ENCODE assay signal across 27 cellular contexts in the genomic region with DNA sequence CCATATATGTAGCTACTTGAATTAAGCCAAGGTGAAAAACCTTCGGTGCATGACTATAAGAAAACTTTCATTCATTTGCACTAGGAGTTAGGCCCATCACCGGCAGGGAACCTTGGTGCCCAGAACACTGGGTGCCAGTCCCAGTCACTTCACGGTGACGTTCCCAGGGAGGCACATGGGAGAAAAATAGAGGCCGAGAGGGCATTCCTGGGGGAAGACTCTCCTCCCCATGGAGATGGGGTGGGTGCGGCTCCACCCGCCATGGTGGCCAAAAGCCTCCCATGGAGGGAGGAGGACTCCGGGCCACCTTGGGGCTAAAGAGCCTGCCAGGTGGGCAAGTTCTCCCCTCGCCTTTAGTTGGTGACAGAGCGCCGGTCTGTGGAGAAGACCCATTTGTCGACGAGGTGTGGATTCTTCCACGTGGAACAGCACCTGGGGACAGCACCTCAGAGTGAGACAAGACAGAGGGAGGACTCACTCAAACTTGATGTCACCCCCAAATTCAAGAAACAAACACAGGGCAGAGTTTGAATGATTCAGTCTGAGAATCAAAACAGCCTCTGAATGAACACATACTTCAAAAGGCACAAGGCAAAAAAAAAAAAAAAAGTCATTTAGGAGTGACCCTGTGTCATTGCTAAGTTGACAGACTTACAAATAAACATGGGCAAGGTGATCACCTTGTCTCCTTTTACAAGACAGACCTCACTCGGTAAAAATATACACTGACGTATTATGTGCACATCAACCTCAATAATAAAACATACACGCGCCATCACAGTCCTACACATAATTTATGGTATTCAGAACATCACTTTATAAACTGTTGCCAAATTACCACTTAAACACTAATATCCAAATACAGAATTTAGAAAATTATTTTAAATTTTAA. TPM values are rescaled to one million over a fixed set of nuclear protein-coding genes. Genes with fewer than 3 reads are reported as not detected.
DNase-seq lines count a peak whose midpoint lies in the region; ATAC-seq, FAIRE-seq and TF ChIP-seq lines count a peak whose summit lies in the region.
"Had no signal": no experiment of that assay in that cellular context is flagged by ENCODE, and none has a peak within 500 bp of the region (broad histone marks: within the 10 kb centered on the region; RNA-seq: fewer than 3 reads in every experiment).

No MANE protein-coding gene starts in this region.

- FAIRE-seq in kidney (lab: Jason Lieb, UNC), result no peak
- peak; percentile 9 for FAIRE-seq in urothelium cell line (lab: Jason Lieb, UNC)
- FAIRE-seq: A204.1, GM12892, RCC 7860 had no signal

- DNase-seq in activated naive CD4-positive, alpha-beta T cell treated with Interleukin-2 at 50 U/mL for 16 hours, result peak; percentile 0
- no peak for DNase-seq in activated naive CD4-positive, alpha-beta T cell treated with anti-CD3 and anti-CD28 coated beads for 36 hours
- DNase-seq in kidney (peak; percentile 31), sciatic nerve (ENCODE audit: low spot score) (peak; percentile 51), urothelium cell line (ENCODE audit: low spot score) (no peak), endodermal cell (no peak), GM19238 (ENCODE audit: insufficient read length, low spot score) (no peak)
- DNase-seq: CD4-positive, CD25-positive, alpha-beta regulatory T cell; DMS153; DND-41; GOT3; HCEC 1CT; KBM-7; MG63; NCI-H1105 treated with DMSO at 0.1 percent for 48 hours; NCI-H146; NCI-H1930; NCI-H2107; NCI-H446; NCI-H524 treated with DMSO at 0.1 percent for 48 hours; NCI-H774 had no signal

- WGBS in endodermal cell (ENCODE audit: insufficient coverage in 1 of 2, insufficient read length in 1 of 2), 2 experiments, result 94 to 96% methylated on average over 15 to 18 of the region's 18 CpGs

- no peak overlapping the region for H3K27ac Mint-ChIP-seq in activated naive CD4-positive, alpha-beta T cell treated with anti-CD3 and anti-CD28 coated beads for 36 hours
- H3K27ac Mint-ChIP-seq in endodermal cell, result no peak overlapping the region

- TF ChIP-seq CTCF in kidney (IDR thresholded peaks at IDR 0.05; ENCODE audit: borderline replicate concordance, extremely low read depth, insufficient read depth) (no peak), endodermal cell (conservative IDR thresholded peaks at IDR 0.05) (no peak)

- H3K36me3 ChIP-seq in kidney (ENCODE audit: control insufficient read depth in 1 of 2, insufficient read depth in 2 of 2, low read length in 2 of 2) (peaks cover 9 to 31% of the 10 kb centered on the region in 2 donors), endodermal cell (ENCODE audit: control insufficient read depth, insufficient read depth, low read length) (peaks cover 14% of the 10 kb centered on the region)

- no peak overlapping the region for H3K9ac ChIP-seq in kidney (ENCODE audit: low read length in 2 of 2)
- no peak overlapping the region for H3K9ac ChIP-seq in endodermal cell (ENCODE audit: extremely low read depth, low read length, poor library complexity, severe bottlenecking)
- H3K9ac ChIP-seq: BLaER1 had no signal

- H3K9me3 ChIP-seq in kidney (ENCODE audit: control insufficient read depth in 1 of 2, low read length in 2 of 2), result no peaks in the 10 kb centered on the region
- no peaks in the 10 kb centered on the region for H3K9me3 ChIP-seq in endodermal cell (ENCODE audit: control insufficient read depth, low read length)
- H3K9me3 ChIP-seq: BLaER1, MG63 had no signal

- peaks cover 4% of the 10 kb centered on the region for H3K4me1 Mint-ChIP-seq in activated naive CD4-positive, alpha-beta T cell treated with anti-CD3 and anti-CD28 coated beads for 36 hours (ENCODE audit: low read depth)
- H3K4me1 Mint-ChIP-seq in endodermal cell, result no peaks in the 10 kb centered on the region
- H3K4me1 Mint-ChIP-seq: CD4-positive, CD25-positive, alpha-beta regulatory T cell had no signal

- no peaks in the 10 kb centered on the region for H3K4me1 ChIP-seq in kidney (ENCODE audit: control insufficient read depth in 1 of 2, insufficient read depth in 1 of 2, low read depth in 1 of 2, low read length in 2 of 2)
- no peaks in the 10 kb centered on the region for H3K4me1 ChIP-seq in endodermal cell (ENCODE audit: control insufficient read depth, insufficient read depth, low read length)
- H3K4me1 ChIP-seq: BLaER1 had no signal

- no peaks in the 10 kb centered on the region for H3K27me3 Mint-ChIP-seq in activated naive CD4-positive, alpha-beta T cell treated with anti-CD3 and anti-CD28 coated beads for 36 hours (ENCODE audit: low read depth)
- H3K27me3 Mint-ChIP-seq in endodermal cell (ENCODE audit: insufficient read depth), result no peaks in the 10 kb centered on the region

- H3K27ac ChIP-seq in kidney (ENCODE audit: low read depth in 2 of 2, low read length in 2 of 2) (no peak overlapping the region), endodermal cell (ENCODE audit: low read depth, low read length) (no peak overlapping the region)
- H3K27ac ChIP-seq: BLaER1 had no signal

- peaks cover 27% of the 10 kb centered on the region for H3K36me3 Mint-ChIP-seq in activated naive CD4-positive, alpha-beta T cell treated with anti-CD3 and anti-CD28 coated beads for 36 hours (ENCODE audit: low read depth)
- peaks cover 25% of the 10 kb centered on the region for H3K36me3 Mint-ChIP-seq in endodermal cell (ENCODE audit: low read depth)

- no peaks in the 10 kb centered on the region for H3K27me3 ChIP-seq in endodermal cell (ENCODE audit: control insufficient read depth, insufficient read depth, low read length, poor library complexity, severe bottlenecking)
- H3K27me3 ChIP-seq: BLaER1, MG63 had no signal

- H3K4me3 Mint-ChIP-seq in activated naive CD4-positive, alpha-beta T cell treated with anti-CD3 and anti-CD28 coated beads for 36 hours, result no peak overlapping the region
- no peak overlapping the region for H3K4me3 Mint-ChIP-seq in endodermal cell
- H3K4me3 Mint-ChIP-seq: CD4-positive, CD25-positive, alpha-beta regulatory T cell had no signal

- no peak for ATAC-seq in sciatic nerve

- intact Hi-C loops in activated naive CD4-positive, alpha-beta T cell treated with anti-CD3 and anti-CD28 coated beads for 36 hours (cut with micrococcal nuclease), result no loop called here
- intact Hi-C loops in kidney (cut with DNase I), result no loop called here
- intact Hi-C loops in sciatic nerve (cut with DNase I), result no loop called here

- CTCF ChIA-PET in activated naive CD4-positive, alpha-beta T cell treated with anti-CD3 and anti-CD28 coated beads for 36 hours (lab: Charles Lee), result interaction anchor here (0.6 kb wide), 1 partner anchor 84 kb away, joined by 5 read pairs; no protein-coding TSS in a partner anchor

- H3K9me3 Mint-ChIP-seq in activated naive CD4-positive, alpha-beta T cell treated with anti-CD3 and anti-CD28 coated beads for 36 hours, result no peaks in the 10 kb centered on the region
- no peaks in the 10 kb centered on the region for H3K9me3 Mint-ChIP-seq in endodermal cell

- H3K4me3 ChIP-seq in kidney (ENCODE audit: low read length in 2 of 2) (no peak overlapping the region), endodermal cell (ENCODE audit: low read length) (no peak overlapping the region)
- H3K4me3 ChIP-seq: BLaER1, MG63 had no signal

RNA-seq across cellular contexts. Expression of a gene that starts 38.6 kb away (rescaled TPM):
- 10 to 100 TPM; 23.9 TPM for total RNA-seq in activated naive CD4-positive, alpha-beta T cell treated with anti-CD3 and anti-CD28 coated beads for 36 hours
- 44.8 TPM for total RNA-seq in kidney
- polyA plus RNA-seq in kidney (ENCODE audit: insufficient read depth, low read depth, low replicate concordance), result 11.4 TPM
- total RNA-seq in sciatic nerve, result 39.7 TPM
- 10 to 100 TPM; 30.5 to 31.6 TPM for total RNA-seq in endodermal cell
- 22.5 TPM for polyA plus RNA-seq in endodermal cell (2013, experiment 1 of 2)
- 21.5 TPM for polyA plus RNA-seq in endodermal cell (2013, experiment 2 of 2)

RNA-seq across cellular contexts. Expression of a gene that starts 42.4 kb away (rescaled TPM):
- total RNA-seq in activated naive CD4-positive, alpha-beta T cell treated with anti-CD3 and anti-CD28 coated beads for 36 hours, result not detected
- total RNA-seq in kidney (not detected), sciatic nerve (1.5 TPM), endodermal cell (under 1 TPM; 0.44 to 0.66 TPM)
- polyA plus RNA-seq in kidney (ENCODE audit: insufficient read depth, low read depth, low replicate concordance), result 0.60 TPM
- 2.6 TPM for polyA plus RNA-seq in endodermal cell (2013, experiment 1 of 2)
- 1.6 TPM for polyA plus RNA-seq in endodermal cell (2013, experiment 2 of 2)
- total RNA-seq: CD4-positive, CD25-positive, alpha-beta regulatory T cell; LHCN-M2 had no signal
- polyA plus RNA-seq: AG04450; CD4-positive, CD25-positive, alpha-beta regulatory T cell had no signal

Comparison
In these comparisons a context has a peak if more than half of its experiments do, and no peak if none do; other contexts are left out.
1. DNase-seq: peak in activated naive CD4-positive, alpha-beta T cell treated with Interleukin-2 at 50 U/mL for 16 hours (single experiment), kidney (single experiment) and sciatic nerve (single experiment); none in activated naive CD4-positive, alpha-beta T cell treated with anti-CD3 and anti-CD28 coated beads for 36 hours (single experiment), urothelium cell line (single experiment), endodermal cell (single experiment) and GM19238 (single experiment).